10 cellular contexts compared by ENCODE assay signal in genomic region chr11:18203723-18204122, GRCh38. TPM values are rescaled to one million over a fixed set of nuclear protein-coding genes. Genes with fewer than 3 reads are reported as not detected.
DNase-seq lines count a peak whose midpoint lies in the region; ATAC-seq and TF ChIP-seq lines count a peak whose summit lies in the region.
"Had no signal": no experiment of that assay in that cellular context is flagged by ENCODE, and none has a peak within 500 bp of the region (broad histone marks: within the 10 kb centered on the region; RNA-seq: fewer than 3 reads in every experiment).

No MANE protein-coding gene starts in this region.

- no peak for ATAC-seq in HG03520 (IDR thresholded peaks at IDR 0.05; ENCODE audit: unreplicated experiment)
- no peak for ATAC-seq in heart right ventricle
- no peak for ATAC-seq in HG03378 (IDR thresholded peaks at IDR 0.05; ENCODE audit: unreplicated experiment)
- ATAC-seq: pancreas had no signal

- intact Hi-C loops in heart right ventricle (cut with DNase I), result no loop called here

- no peaks in the 10 kb centered on the region for H4K20me1 ChIP-seq in hepatocyte (ENCODE audit: insufficient read depth, poor library complexity, severe bottlenecking)

- H3K4me1 ChIP-seq in HEK293 (ENCODE audit: control insufficient read depth, insufficient read depth, low read length) (no peaks in the 10 kb centered on the region), hepatocyte (ENCODE audit: insufficient read depth) (no peaks in the 10 kb centered on the region), heart right ventricle (no peaks in the 10 kb centered on the region)
- H3K4me1 ChIP-seq: pancreas had no signal

- no peaks in the 10 kb centered on the region for H3K79me2 ChIP-seq in hepatocyte

- DNase-seq in CD1c-positive myeloid dendritic cell (ENCODE audit: extremely low spot score) (peak; percentile 15), RKO (ENCODE audit: low spot score) (peak; percentile 8), hepatocyte (ENCODE audit: low spot score) (peak; percentile 50), SKM-1 (lab: John Stamatoyannopoulos, UW; ENCODE audit: unreplicated experiment) (no peak), heart right ventricle (no peak)
- DNase-seq: activated T-cell treated with anti-CD3 and anti-CD28 coated beads, Interleukin-2, amount 50 U/mL, for 24 hours; pancreas had no signal

- WGBS in hepatocyte (ENCODE audit: low lambda C conversion rate, missing lambda C conversion rate), result under 1% methylated on average over 6 of the region's 6 CpGs
- WGBS in heart right ventricle, 2 donors, result 5 to 6% methylated on average over 6 of the region's 6 CpGs

- H3K27me3 ChIP-seq in hepatocyte (no peaks in the 10 kb centered on the region), heart right ventricle (peaks cover 0 to 41% (median 26%) of the 10 kb centered on the region in 7 donors)

- H3K4me2 ChIP-seq in hepatocyte, result peak overlapping the region; percentile 40

- TF ChIP-seq CTCF in HEK293 (tag by site-specific recombination; IDR thresholded peaks at IDR 0.05) (no peak), hepatocyte (IDR thresholded peaks at IDR 0.05; ENCODE audit: poor library complexity) (peak; percentile 35), heart right ventricle (IDR thresholded peaks at IDR 0.05) (peak in 4 of 9 donors; percentile 13 to 31 (median 17))

- no peak overlapping the region for H2AFZ ChIP-seq in hepatocyte

- CTCF ChIA-PET in HEK293 (lab: Yijun Ruan, JAX), result interaction anchor here (0.5 to 2.3 kb wide), 24 partner anchors 8 to 1419 kb away, joined by 3 to 21 read pairs (median 4); no protein-coding TSS in a partner anchor

- H3K9me2 ChIP-seq in hepatocyte (replicated peaks; ENCODE audit: insufficient read depth), result no peaks in the 10 kb centered on the region

- H3K27ac ChIP-seq in HEK293 (ENCODE audit: extremely low read depth, low read depth, low read length) (no peak overlapping the region), hepatocyte (no peak overlapping the region), heart right ventricle (no peak overlapping the region)
- H3K27ac ChIP-seq: pancreas had no signal

- H3K36me3 ChIP-seq in HEK293 (ENCODE audit: control insufficient read depth in 2 of 2, insufficient read depth in 1 of 2, low read length in 2 of 2) (no peaks in the 10 kb centered on the region), hepatocyte (replicated peaks; ENCODE audit: insufficient read depth, low read depth) (no peaks in the 10 kb centered on the region), heart right ventricle (no peaks in the 10 kb centered on the region)
- H3K36me3 ChIP-seq: pancreas had no signal

- no peaks in the 10 kb centered on the region for H3K9me3 ChIP-seq in HEK293 (ENCODE audit: control insufficient read depth, insufficient read depth, low read depth, low read length)
- H3K9me3 ChIP-seq in hepatocyte (ENCODE audit: low read depth), result no peaks in the 10 kb centered on the region
- H3K9me3 ChIP-seq in heart right ventricle, result no peaks in the 10 kb centered on the region
- H3K9me3 ChIP-seq: pancreas had no signal

- H3K4me3 ChIP-seq in HEK293 (ENCODE audit: low read depth, low read length) (no peak overlapping the region), hepatocyte (no peak overlapping the region), heart right ventricle (no peak overlapping the region)
- H3K4me3 ChIP-seq: pancreas had no signal

- POLR2A ChIA-PET in HEK293 (lab: Yijun Ruan, JAX), result no interaction called here

TF ChIP-seq in HEK293, 187 proteins besides CTCF, POLR2A, EP300 and RAD21:
- TF ChIP-seq ZNF169 (tag by site-specific recombination; IDR thresholded peaks at IDR 0.05) (no peak), ZNF654 (tag by site-specific recombination; IDR thresholded peaks at IDR 0.05; ENCODE audit: low read depth) (0 out of 2 replicates have a peak, but pooled peaks have one; percentile 21), ZNF138 (tag by site-specific recombination; IDR thresholded peaks at IDR 0.05; ENCODE audit: borderline replicate concordance) (no peak)

RNA-seq across cellular contexts. Expression of gene MRGPRX4, which starts 31.1 kb away (rescaled TPM):
- total RNA-seq in hepatocyte (not detected in 2 replicates), heart right ventricle (not detected)
- polyA plus RNA-seq in hepatocyte (not detected in 2 replicates), heart right ventricle (not detected)
- total RNA-seq: pancreas had no signal
- polyA plus RNA-seq: pancreas had no signal

RNA-seq across cellular contexts. Expression of gene SAA4, which starts 32.9 kb away (rescaled TPM):
- 73.0 and 73.8 TPM in 2 replicates for total RNA-seq in hepatocyte
- polyA plus RNA-seq in hepatocyte, result 75.6 and 101 TPM in 2 replicates
- not detected for total RNA-seq in heart right ventricle
- not detected for polyA plus RNA-seq in heart right ventricle
- polyA plus RNA-seq: pancreas had no signal

RNA-seq across cellular contexts. Expression of gene SAA2, which starts 44.7 kb away (rescaled TPM):
- total RNA-seq in hepatocyte (20.1 and 27.4 TPM in 2 replicates), heart right ventricle (1 to 10 TPM in 2 of 10 donors, under 1 TPM in 2, not detected in 6; 0.61 to 4.1 (median 1.7) TPM)
- polyA plus RNA-seq in hepatocyte (111 and 170 TPM in 2 replicates), heart right ventricle (1 to 10 TPM in 1 of 2 donors, not detected in 1; 2.1 TPM)

Comparison
In these comparisons a context has a peak if more than half of its experiments do, and no peak if none do; other contexts are left out.
1. DNase-seq: peak in CD1c-positive myeloid dendritic cell (single experiment), RKO (single experiment) and hepatocyte (single experiment); none in SKM-1 (single experiment) and heart right ventricle (0 of 2).
2. RNA of gene SAA4, which starts 32.9 kb away (total RNA-seq): 73.0 to 73.8 TPM in hepatocyte; not detected in heart right ventricle; every median in the first group is over 10 times any median in the second.